1 cellular context compared by ENCODE assay signal in genomic region chr11:68651985-68652682, GRCh38.
TF ChIP-seq lines count a peak whose summit lies in the region.

No MANE protein-coding gene starts in this region.

TF ChIP-seq in GM23338, 12 proteins besides CTCF, POLR2A, EP300 and RAD21 (continued from another document):
- TF ChIP-seq ETS1 (IDR thresholded peaks at IDR 0.05): no peak
- TF ChIP-seq ZNF462 (CRISPR knock-in tag; IDR thresholded peaks at IDR 0.05): no peak
- no peak for TF ChIP-seq JUNB (IDR thresholded peaks at IDR 0.05; ENCODE audit: unreplicated experiment)
TF ChIP-seq in GM23338: peak in this region for 0.
